ENCODE assay signal across 8 cellular contexts in genomic region chr10:77637986-77638765, GRCh38.
DNase-seq lines count a peak whose midpoint lies in the region; ATAC-seq and TF ChIP-seq lines count a peak whose summit lies in the region.

No MANE protein-coding gene starts in this region.

- TF ChIP-seq CTCF in GM12864 (IDR thresholded peaks at IDR 0.05; ENCODE audit: low read depth, low read length, missing control alignments), result no peak

- H3K4me1 ChIP-seq in mucosa of stomach (ENCODE audit: control insufficient read depth, insufficient read depth, low read length), result no peaks in the 10 kb centered on the region

- H3K9ac ChIP-seq in mucosa of stomach (ENCODE audit: low read length), result peak overlapping the region; percentile 34

- no peak for ATAC-seq in HG03175 (IDR thresholded peaks at IDR 0.05; ENCODE audit: unreplicated experiment)

- peak overlapping the region; percentile 32; the same call in 1 of the 2 replicates for H3K4me3 ChIP-seq in GM12864 (ENCODE audit: low read depth, low read length)
- no peak overlapping the region for H3K4me3 ChIP-seq in mucosa of stomach (ENCODE audit: low read length)

- DNase-seq in GM12864 (ENCODE audit: low read depth) (no peak), NCI-H2171 (lab: John Stamatoyannopoulos, UW) (peak; percentile 22), ecto neural progenitor cell (ENCODE audit: low spot score) (peak; percentile 80), AML-193 (lab: John Stamatoyannopoulos, UW) (no peak), KG1 (lab: John Stamatoyannopoulos, UW) (no peak)
- no peak for DNase-seq in NK-92 treated with Interleukin-12 subunit alpha and Interleukin-12 subunit beta, amount 100 ng/mL, for 24 hours (lab: John Stamatoyannopoulos, UW)

- H3K36me3 ChIP-seq in mucosa of stomach (ENCODE audit: control insufficient read depth, insufficient read depth, low read length), result no peaks in the 10 kb centered on the region

- peaks cover 60% of the 10 kb centered on the region for H3K27me3 ChIP-seq in mucosa of stomach (ENCODE audit: control insufficient read depth, insufficient read depth, low read length)

- no peaks in the 10 kb centered on the region for H3K9me3 ChIP-seq in mucosa of stomach (ENCODE audit: control insufficient read depth, low read length)

Comparison
In these comparisons a context has a peak if more than half of its experiments do, and no peak if none do; other contexts are left out.
1. DNase-seq: peak in NCI-H2171 (single experiment) and ecto neural progenitor cell (single experiment); none in GM12864 (single experiment), AML-193 (0 of 2), KG1 (single experiment) and NK-92 treated with Interleukin-12 subunit alpha and Interleukin-12 subunit beta, amount 100 ng/mL, for 24 hours (single experiment).